Comparison of ENCODE assay signal across 10 cellular contexts in the genomic region with DNA sequence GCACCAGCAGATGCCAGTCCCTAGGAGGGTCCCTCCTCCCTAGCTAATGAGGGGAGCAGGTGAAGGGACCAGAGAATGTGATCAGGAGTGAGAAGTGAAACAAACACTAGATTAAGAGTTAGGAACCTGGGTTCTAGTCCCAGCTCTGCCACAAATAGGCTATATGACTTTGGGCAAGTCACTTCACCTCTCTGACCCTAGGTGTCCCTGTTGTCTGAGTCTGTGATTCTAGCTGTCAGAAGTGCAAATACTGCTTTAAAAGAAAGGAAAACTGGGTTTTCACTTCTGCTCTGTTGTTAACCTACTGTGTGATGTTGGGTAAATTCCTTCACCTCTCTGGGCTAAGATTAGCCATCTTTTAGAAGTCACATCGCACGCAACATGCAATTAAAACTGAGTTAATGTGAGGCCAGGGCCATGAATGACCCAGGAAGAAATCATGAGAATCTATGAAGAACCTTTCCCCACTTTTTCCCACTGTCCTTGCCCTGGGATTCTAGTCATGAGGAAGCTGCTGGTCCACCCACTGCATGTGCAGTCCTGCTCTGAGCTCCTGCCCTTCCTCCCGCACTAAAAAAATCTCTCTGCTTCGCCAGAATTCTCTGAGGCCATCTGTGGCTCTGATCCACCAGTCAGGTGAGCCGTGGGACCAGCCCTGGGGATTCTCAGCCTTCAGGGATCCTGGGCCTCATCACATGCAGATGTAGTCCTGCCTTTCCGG.
DNase-seq lines count a peak whose midpoint lies in the region; ATAC-seq, FAIRE-seq and TF ChIP-seq lines count a peak whose summit lies in the region.
"Had no signal": no experiment of that assay in that cellular context is flagged by ENCODE, and none has a peak within 500 bp of the region (broad histone marks: within the 10 kb centered on the region; RNA-seq: fewer than 3 reads in every experiment).

No MANE protein-coding gene starts in this region.

- H3K36me3 ChIP-seq in MM.1S (replicated peaks; ENCODE audit: insufficient read depth, low read length) (no peaks in the 10 kb centered on the region), bronchial epithelial cell (ENCODE audit: control insufficient read depth, insufficient read depth, low read length) (no peaks in the 10 kb centered on the region), muscle layer of duodenum (ENCODE audit: control insufficient read depth in 1 of 2, insufficient read depth in 2 of 2, low read length in 2 of 2) (no peaks in the 10 kb centered on the region)

- ATAC-seq in GM21423 (IDR thresholded peaks at IDR 0.05; ENCODE audit: unreplicated experiment) = no peak
- ATAC-seq in GM19463 (IDR thresholded peaks at IDR 0.05; ENCODE audit: unreplicated experiment) = no peak

- no peak overlapping the region for H3K4me2 ChIP-seq in MM.1S (ENCODE audit: low read depth, low read length)

- H3K4me1 ChIP-seq in MM.1S (ENCODE audit: low read length) = no peaks in the 10 kb centered on the region
- H3K4me1 ChIP-seq in muscle layer of duodenum (ENCODE audit: control insufficient read depth in 1 of 2, insufficient read depth in 2 of 2, low read length in 2 of 2) = peaks cover 5 to 12% of the 10 kb centered on the region in 2 donors

- H3F3A ChIP-seq in MM.1S (ENCODE audit: insufficient read depth, low read length) = no peaks in the 10 kb centered on the region

- no peak overlapping the region for H2AFZ ChIP-seq in MM.1S (ENCODE audit: low read length)

- no peak for FAIRE-seq in bronchial epithelial cell (lab: Jason Lieb, UNC)
- FAIRE-seq: A204.1, frontal cortex had no signal

- H3K9me3 ChIP-seq in MM.1S (replicated peaks; ENCODE audit: insufficient read depth, low read length) (no peaks in the 10 kb centered on the region), muscle layer of duodenum (ENCODE audit: control insufficient read depth in 1 of 2, low read length in 2 of 2) (no peaks in the 10 kb centered on the region)

- peak; percentile 45 for TF ChIP-seq CTCF in MM.1S (IDR thresholded peaks at IDR 0.05; ENCODE audit: low read length)
- peak; percentile 4 for TF ChIP-seq CTCF in bronchial epithelial cell (IDR thresholded peaks at IDR 0.05; ENCODE audit: insufficient read depth, low read length, severe bottlenecking)

- H4K20me1 ChIP-seq in MM.1S (ENCODE audit: insufficient read depth, low read length) = no peaks in the 10 kb centered on the region

- no peak overlapping the region for H3K4me3 ChIP-seq in MM.1S (ENCODE audit: low read length)
- no peak overlapping the region for H3K4me3 ChIP-seq in bronchial epithelial cell (ENCODE audit: low read depth, low read length)
- peak overlapping the region in 1 of 2 donors; percentile 27 for H3K4me3 ChIP-seq in muscle layer of duodenum (ENCODE audit: low read depth in 1 of 2, low read length in 2 of 2)

- H3K27ac ChIP-seq in MM.1S (ENCODE audit: low read length) = no peak overlapping the region
- peak overlapping the region; percentile 68 for H3K27ac ChIP-seq in muscle layer of duodenum (ENCODE audit: low read length)

- H3K9ac ChIP-seq in MM.1S (ENCODE audit: low read length) = no peak overlapping the region

- no peaks in the 10 kb centered on the region for H3K27me3 ChIP-seq in MM.1S (replicated peaks; ENCODE audit: insufficient read depth, low read length)
- H3K27me3 ChIP-seq in bronchial epithelial cell (ENCODE audit: control insufficient read depth, insufficient read depth, low read length) = no peaks in the 10 kb centered on the region
- H3K27me3 ChIP-seq in muscle layer of duodenum (ENCODE audit: low read depth, low read length) = no peaks in the 10 kb centered on the region

- DNase-seq in DMS 273 (lab: John Stamatoyannopoulos, UW; ENCODE audit: unreplicated experiment) (peak; percentile 79), DMS 273 treated with DMSO at 0.1 percent for 48 hours (lab: John Stamatoyannopoulos, UW) (no peak), MM.1S (peak; percentile 36), bronchial epithelial cell (ENCODE audit: low read depth) (no peak), NCI-H1930 (lab: John Stamatoyannopoulos, UW) (no peak)

- H3K9me2 ChIP-seq in MM.1S (replicated peaks; ENCODE audit: insufficient read depth, low read length) = no peaks in the 10 kb centered on the region

- H3K79me2 ChIP-seq in MM.1S (ENCODE audit: low read length) = no peaks in the 10 kb centered on the region

Comparison
In these comparisons a context has a peak if more than half of its experiments do, and no peak if none do; other contexts are left out.
1. DNase-seq: peak in DMS 273 (single experiment) and MM.1S (single experiment); none in DMS 273 treated with DMSO at 0.1 percent for 48 hours (single experiment), bronchial epithelial cell (single experiment) and NCI-H1930 (0 of 2).